In the genomic region with DNA sequence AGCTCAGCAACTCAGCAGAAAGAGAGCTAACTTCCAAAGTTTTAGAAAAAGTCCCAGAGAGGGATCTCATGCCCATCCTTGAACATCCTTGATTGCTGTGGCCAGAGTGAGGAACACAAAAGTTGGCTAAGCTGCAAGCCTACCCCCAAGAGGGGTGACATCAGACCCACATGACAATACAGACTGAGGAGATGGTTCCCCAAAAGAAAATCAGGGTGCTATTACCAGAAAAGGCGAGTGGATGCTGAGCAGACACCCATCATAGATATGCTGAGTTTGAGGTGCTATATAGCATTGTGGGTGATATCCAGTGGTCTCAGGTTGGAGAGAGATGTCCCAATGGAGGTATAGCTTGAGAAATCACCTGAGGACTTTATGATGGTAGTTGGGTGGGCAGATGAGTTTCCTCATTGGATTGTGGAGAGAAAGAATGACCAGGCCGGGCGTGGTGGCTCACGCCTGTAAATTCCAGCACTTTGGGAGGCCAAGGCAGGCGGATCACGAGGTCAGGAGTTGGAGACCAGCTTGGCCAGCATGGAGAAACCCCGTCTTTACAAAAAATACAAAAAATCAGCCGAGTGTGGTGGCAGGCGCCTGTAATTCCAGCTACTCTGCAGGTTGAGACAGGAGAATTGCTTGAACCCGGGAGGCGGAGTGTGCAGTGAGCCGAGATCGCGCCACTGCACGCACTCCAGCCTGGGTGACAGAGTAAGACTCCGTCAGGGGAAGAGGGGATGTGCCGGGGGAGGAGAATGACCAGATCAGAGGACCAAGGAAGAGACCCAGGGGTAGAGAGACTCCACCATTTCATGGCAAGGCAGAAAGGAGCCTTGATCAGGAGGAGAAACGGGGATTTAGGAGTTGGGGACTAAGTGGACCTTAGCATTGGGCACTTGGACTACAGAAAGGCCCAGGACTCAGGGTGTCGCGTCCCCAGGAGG, we compare ENCODE assay signal across 8 cellular contexts. TPM values are rescaled to one million over a fixed set of nuclear protein-coding genes. Genes with fewer than 3 reads are reported as not detected.
DNase-seq lines count a peak whose midpoint lies in the region; ATAC-seq and TF ChIP-seq lines count a peak whose summit lies in the region.

No MANE protein-coding gene starts in this region.

- peak overlapping the region; percentile 70 for H3K27ac Mint-ChIP-seq in neural progenitor cell

- H3K4me1 ChIP-seq in OCI-LY1 (ENCODE audit: insufficient read depth, low read length, severe bottlenecking) (peaks cover 19% of the 10 kb centered on the region), endocrine pancreas (ENCODE audit: control insufficient read depth, insufficient read depth, low read length) (no peaks in the 10 kb centered on the region), neural progenitor cell (peaks cover 17% of the 10 kb centered on the region)

- no peaks in the 10 kb centered on the region for H3K36me3 Mint-ChIP-seq in neural progenitor cell

- peak overlapping the region; percentile 77 for H3K4me3 ChIP-seq in OCI-LY1 (ENCODE audit: low read depth, low read length, poor library complexity, severe bottlenecking)
- no peak overlapping the region for H3K4me3 ChIP-seq in endocrine pancreas (ENCODE audit: control insufficient read depth, insufficient read depth, low read length)
- peak overlapping the region; percentile 81 for H3K4me3 ChIP-seq in neural progenitor cell

- H2AFZ ChIP-seq in OCI-LY1 (ENCODE audit: low read length) (no peak overlapping the region), neural progenitor cell (replicated peaks) (peak overlapping the region; percentile 75)

- H3K27me3 ChIP-seq in OCI-LY1 (ENCODE audit: insufficient read depth, low read length) (no peaks in the 10 kb centered on the region), endocrine pancreas (ENCODE audit: control insufficient read depth, insufficient read depth, low read length) (no peaks in the 10 kb centered on the region), neural progenitor cell (no peaks in the 10 kb centered on the region)

- no peaks in the 10 kb centered on the region for H3K9me3 Mint-ChIP-seq in neural progenitor cell

- peaks cover 8% of the 10 kb centered on the region for H3K27me3 Mint-ChIP-seq in neural progenitor cell (ENCODE audit: insufficient read depth, low read depth)

- H4K20me1 ChIP-seq in OCI-LY1 (ENCODE audit: insufficient read depth, low read length) (no peaks in the 10 kb centered on the region), neural progenitor cell (ENCODE audit: low read depth) (no peaks in the 10 kb centered on the region)

- H3K36me3 ChIP-seq in OCI-LY1 (ENCODE audit: insufficient read depth, low read length) (no peaks in the 10 kb centered on the region), endocrine pancreas (ENCODE audit: control insufficient read depth, insufficient read depth, low read length) (no peaks in the 10 kb centered on the region), neural progenitor cell (no peaks in the 10 kb centered on the region)

- peak overlapping the region; percentile 98 for H3K27ac ChIP-seq in C4-2B
- no peak overlapping the region for H3K27ac ChIP-seq in OCI-LY1 (ENCODE audit: low read depth, low read length, poor library complexity, severe bottlenecking)
- no peak overlapping the region for H3K27ac ChIP-seq in neural progenitor cell

- H3K9me3 ChIP-seq in OCI-LY1 (ENCODE audit: low read length) (no peaks in the 10 kb centered on the region), endocrine pancreas (ENCODE audit: control insufficient read depth, low read length) (no peaks in the 10 kb centered on the region), neural progenitor cell (ENCODE audit: low read depth) (no peaks in the 10 kb centered on the region)

- H3K9ac ChIP-seq in OCI-LY1 (ENCODE audit: low read length) (peak overlapping the region; percentile 92; the same call in 1 of the 2 replicates), endocrine pancreas (ENCODE audit: control insufficient read depth, insufficient read depth, low read length) (peak overlapping the region; percentile 54), neural progenitor cell (no peak overlapping the region)

- peaks cover 31% of the 10 kb centered on the region for H3K4me1 Mint-ChIP-seq in neural progenitor cell

- ATAC-seq in HG03571 (IDR thresholded peaks at IDR 0.05; ENCODE audit: unreplicated experiment) (no peak), GM19351 (IDR thresholded peaks at IDR 0.05; ENCODE audit: unreplicated experiment) (no peak)

- no peaks in the 10 kb centered on the region for H3K9me2 ChIP-seq in OCI-LY1 (ENCODE audit: low read depth, low read length)

- DNase-seq in neural progenitor cell (ENCODE audit: low spot score) (no peak), GM03348 (ENCODE audit: low spot score) (no peak)
- no peak for DNase-seq in central memory CD4-positive, alpha-beta T cell

- TF ChIP-seq CTCF in C4-2B (conservative IDR thresholded peaks at IDR 0.05) (no peak), OCI-LY1 (IDR thresholded peaks at IDR 0.05; ENCODE audit: low read length) (no peak), neural progenitor cell (IDR thresholded peaks at IDR 0.05) (no peak)

- H3K79me2 ChIP-seq in OCI-LY1 (ENCODE audit: insufficient read depth, low read length) (no peaks in the 10 kb centered on the region), neural progenitor cell (ENCODE audit: low read depth) (no peaks in the 10 kb centered on the region)

- H3K4me2 ChIP-seq in OCI-LY1 (ENCODE audit: low read length) (peak overlapping the region; percentile 95), neural progenitor cell (peak overlapping the region; percentile 94)

- peak overlapping the region; percentile 95 for H3K4me3 Mint-ChIP-seq in neural progenitor cell

- H3F3A ChIP-seq in OCI-LY1 (ENCODE audit: insufficient read depth, low read length) (no peaks in the 10 kb centered on the region), neural progenitor cell (ENCODE audit: low read depth) (peaks cover 24% of the 10 kb centered on the region)

RNA-seq across cellular contexts. Expression of gene PCK2, which starts 0.9 kb away (rescaled TPM):
- total RNA-seq in neural progenitor cell (ENCODE audit: low replicate concordance): 11.1 and 26.6 TPM in 2 replicates

RNA-seq across cellular contexts. Expression of gene DCAF11, which starts 21.3 kb away (rescaled TPM):
- 66.5 and 83.8 TPM in 2 replicates for total RNA-seq in neural progenitor cell (ENCODE audit: low replicate concordance)

RNA-seq across cellular contexts. Expression of gene NRL, which starts 21.5 kb away (rescaled TPM):
- total RNA-seq in neural progenitor cell (ENCODE audit: low replicate concordance): 0.54 and 1.9 TPM in 2 replicates

RNA-seq across cellular contexts. Expression of gene CPNE6, which starts 21.9 kb away (rescaled TPM):
- total RNA-seq in neural progenitor cell (ENCODE audit: low replicate concordance): not detected in 2 replicates

RNA-seq across cellular contexts. Expression of gene FITM1, which starts 37.2 kb away (rescaled TPM):
- total RNA-seq in neural progenitor cell (ENCODE audit: low replicate concordance): 0.77 and 1.2 TPM in 2 replicates
